In the genomic region with DNA sequence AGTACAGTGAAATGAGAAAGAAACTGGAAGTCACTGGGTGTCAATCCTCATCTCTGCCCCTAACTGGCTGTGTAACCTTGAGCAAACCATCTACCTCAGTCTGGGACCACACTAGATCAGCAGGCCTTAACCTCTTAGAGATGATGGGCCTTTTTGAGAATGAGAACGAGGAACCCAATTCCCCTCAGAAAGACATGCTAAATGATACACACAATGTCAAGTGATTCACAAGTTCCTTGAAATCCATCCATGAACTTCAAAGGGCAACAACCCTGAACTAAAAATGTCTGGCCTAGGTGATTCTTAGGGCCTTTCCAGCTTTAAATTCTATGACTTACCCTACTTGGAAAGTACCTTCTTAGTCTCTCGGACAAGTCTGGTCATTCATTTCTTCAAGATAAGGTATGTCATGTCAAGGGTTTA, we compare ENCODE assay signal across 22 cellular contexts. TPM values are rescaled to one million over a fixed set of nuclear protein-coding genes. Genes with fewer than 3 reads are reported as not detected.
A peak's percentile ranks its signal among the peaks of the same experiment; 100 is the strongest.
DNase-seq lines count a peak whose midpoint lies in the region; ATAC-seq, FAIRE-seq and TF ChIP-seq lines count a peak whose summit lies in the region.
"Had no signal": no experiment of that assay in that cellular context is flagged by ENCODE, and none has a peak within 500 bp of the region (broad histone marks: within the 10 kb centered on the region; RNA-seq: fewer than 3 reads in every experiment).

No MANE protein-coding gene starts in this region.

- H3K9me3 ChIP-seq in uterus: no peaks in the 10 kb centered on the region
- H3K9me3 ChIP-seq: adrenal gland, MG63 had no signal

- TF ChIP-seq CTCF in activated B cell treated with CpG ODN at 0.5 μM for 24 hours (IDR thresholded peaks at IDR 0.05) (no peak), uterus (IDR thresholded peaks at IDR 0.05) (no peak)

- no peak overlapping the region for H3K27ac ChIP-seq in uterus
- H3K27ac ChIP-seq: adrenal gland, C4-2B, coronary artery, HL-60 had no signal

- peak overlapping the region in 1 of 2 donors; percentile 73 for H3K4me3 Mint-ChIP-seq in activated T-cell treated with anti-CD3 and anti-CD28 coated beads, Interleukin-2, amount 50 U/mL, for 72 hours
- no peak overlapping the region for H3K4me3 Mint-ChIP-seq in activated B cell treated with CpG ODN at 0.5 μM for 24 hours
- H3K4me3 Mint-ChIP-seq: endodermal cell had no signal

- H3K27me3 ChIP-seq in uterus: no peaks in the 10 kb centered on the region
- H3K27me3 ChIP-seq: MG63 had no signal

- H3K27ac Mint-ChIP-seq in activated T-cell treated with anti-CD3 and anti-CD28 coated beads, Interleukin-2, amount 50 U/mL, for 72 hours: peak overlapping the region; percentile 93
- H3K27ac Mint-ChIP-seq in activated B cell treated with CpG ODN at 0.5 μM for 24 hours: no peak overlapping the region
- H3K27ac Mint-ChIP-seq: endodermal cell had no signal

- no peaks in the 10 kb centered on the region for H3K36me3 Mint-ChIP-seq in activated T-cell treated with anti-CD3 and anti-CD28 coated beads, Interleukin-2, amount 50 U/mL, for 72 hours (ENCODE audit: insufficient read depth in 2 of 2)
- peaks cover 28% of the 10 kb centered on the region for H3K36me3 Mint-ChIP-seq in activated B cell treated with CpG ODN at 0.5 μM for 24 hours (ENCODE audit: low read depth)

- TF ChIP-seq POLR2A in uterus (IDR thresholded peaks at IDR 0.05): no peak

- peak; percentile 11 to 14 for DNase-seq in activated T-cell treated with anti-CD3 and anti-CD28 coated beads, Interleukin-2, amount 50 U/mL, for 72 hours
- DNase-seq in activated T-cell treated with anti-CD3 and anti-CD28 coated beads, Interleukin-2, amount 50 U/mL, for 48 hours: no peak
- DNase-seq in activated B cell treated with CpG ODN at 0.5 μM for 24 hours: no peak
- DNase-seq in stimulated activated naive CD8-positive, alpha-beta T cell treated with anti-CD3 and anti-CD28 coated beads, Interleukin-15, Interleukin-2, amounts not matched to agents 100 U/mL and 50 U/mL, for 24 hours: no peak
- DNase-seq in uterus: no peak
- no peak for DNase-seq in HTR-8/SVneo (ENCODE audit: insufficient read length, low spot score)
- no peak for DNase-seq in NCI-H524 (lab: John Stamatoyannopoulos, UW)
- DNase-seq: activated CD8-positive, alpha-beta memory T cell treated with anti-CD3 and anti-CD28 coated beads, Interleukin-2, amount 50 U/mL, for 48 hours; adrenal gland; endodermal cell; kidney glomerular epithelial cell; mammary epithelial cell; MG63; NCI-H1436; NCI-H2171; NCI-H526; nucleus accumbens had no signal

- peaks cover 14% of the 10 kb centered on the region for H3K4me1 Mint-ChIP-seq in activated T-cell treated with anti-CD3 and anti-CD28 coated beads, Interleukin-2, amount 50 U/mL, for 72 hours (ENCODE audit: low read depth)
- peaks cover 17% of the 10 kb centered on the region for H3K4me1 Mint-ChIP-seq in activated B cell treated with CpG ODN at 0.5 μM for 24 hours

- POLR2A ChIA-PET in activated B cell treated with CpG ODN at 0.5 μM for 24 hours (lab: Charles Lee): no interaction called here

- CTCF ChIA-PET in activated B cell treated with CpG ODN at 0.5 μM for 24 hours (lab: Charles Lee): no interaction called here

- H3K36me3 ChIP-seq in uterus: no peaks in the 10 kb centered on the region
- H3K36me3 ChIP-seq: adrenal gland had no signal

- no peak for FAIRE-seq in HTR-8/SVneo (lab: Jason Lieb, UNC)

- no peaks in the 10 kb centered on the region for H3K4me1 ChIP-seq in uterus

- peaks cover 15% of the 10 kb centered on the region for H3K27me3 Mint-ChIP-seq in activated T-cell treated with anti-CD3 and anti-CD28 coated beads, Interleukin-2, amount 50 U/mL, for 72 hours (ENCODE audit: low read depth)
- H3K27me3 Mint-ChIP-seq in activated B cell treated with CpG ODN at 0.5 μM for 24 hours: no peaks in the 10 kb centered on the region

- peak; percentile 92 to 96 for ATAC-seq in activated T-cell treated with anti-CD3 and anti-CD28 coated beads, Interleukin-2, amount 50 U/mL, for 72 hours (replicated peaks in 1 of 2)
- ATAC-seq in GM19463 (IDR thresholded peaks at IDR 0.05; ENCODE audit: unreplicated experiment) (peak; percentile 64), activated B cell treated with CpG ODN at 0.5 μM for 24 hours (ENCODE audit: low read depth) (peak; percentile 14)
- ATAC-seq in stimulated activated naive CD8-positive, alpha-beta T cell treated with anti-CD3 and anti-CD28 coated beads, Interleukin-15, Interleukin-2, amounts not matched to agents 100 U/mL and 50 U/mL, for 24 hours: peak; percentile 97
- ATAC-seq: HCT116 had no signal

- H3K4me3 ChIP-seq in uterus: no peak overlapping the region
- H3K4me3 ChIP-seq: adrenal gland, coronary artery, MG63 had no signal

- intact Hi-C loops in activated B cell treated with CpG ODN at 0.5 μM for 24 hours (cut with micrococcal nuclease) (no loop called here), uterus (cut with DNase I; ENCODE audit: low total_unique reads) (no loop called here)

- no peaks in the 10 kb centered on the region for H3K9me3 Mint-ChIP-seq in activated T-cell treated with anti-CD3 and anti-CD28 coated beads, Interleukin-2, amount 50 U/mL, for 72 hours
- H3K9me3 Mint-ChIP-seq in activated B cell treated with CpG ODN at 0.5 μM for 24 hours: no peaks in the 10 kb centered on the region
- H3K9me3 Mint-ChIP-seq: endodermal cell had no signal

RNA-seq across cellular contexts. Expression of a gene that starts 47.4 kb away (rescaled TPM):
- 10 to 100 TPM; 44.3 to 48.1 TPM for total RNA-seq in activated T-cell treated with anti-CD3 and anti-CD28 coated beads, Interleukin-2, amount 50 U/mL, for 72 hours
- 36.7 and 55.2 TPM in 2 replicates for total RNA-seq in activated B cell treated with CpG ODN at 0.5 μM for 24 hours
- total RNA-seq in uterus: 10 to 100 TPM in 3 of 4 donors, 1 to 10 TPM in 1; 8.5 to 55.6 (median 42.8) TPM

Comparison
In these comparisons a context has a peak if more than half of its experiments do, and no peak if none do; other contexts are left out.
1. DNase-seq: peak in activated T-cell treated with anti-CD3 and anti-CD28 coated beads, Interleukin-2, amount 50 U/mL, for 72 hours (2 of 2); none in activated T-cell treated with anti-CD3 and anti-CD28 coated beads, Interleukin-2, amount 50 U/mL, for 48 hours (0 of 2), activated B cell treated with CpG ODN at 0.5 μM for 24 hours (single experiment), stimulated activated naive CD8-positive, alpha-beta T cell treated with anti-CD3 and anti-CD28 coated beads, Interleukin-15, Interleukin-2, amounts not matched to agents 100 U/mL and 50 U/mL, for 24 hours (single experiment), uterus (0 of 2), HTR-8/SVneo (single experiment) and NCI-H524 (0 of 2).
2. ATAC-seq: peak in every context shown above with its lines; median percentile 97 in stimulated activated naive CD8-positive, alpha-beta T cell treated with anti-CD3 and anti-CD28 coated beads, Interleukin-15, Interleukin-2, amounts not matched to agents 100 U/mL and 50 U/mL, for 24 hours; 94 in activated T-cell treated with anti-CD3 and anti-CD28 coated beads, Interleukin-2, amount 50 U/mL, for 72 hours; 64 in GM19463; 14 in activated B cell treated with CpG ODN at 0.5 μM for 24 hours.